Comparison of ENCODE assay signal across 29 cellular contexts in genomic region chr2:83874066-83874465, GRCh38.
"Had no signal": no experiment of that assay in that cellular context is flagged by ENCODE, and none has a peak within 500 bp of the region (broad histone marks: within the 10 kb centered on the region; RNA-seq: fewer than 3 reads in every experiment).

No MANE protein-coding gene starts in this region.

- H3K27me3 Mint-ChIP-seq: activated CD4-positive, alpha-beta memory T cell treated with anti-CD3 and anti-CD28 coated beads for 36 hours; activated CD4-positive, alpha-beta T cell treated with anti-CD3 and anti-CD28 coated beads for 36 hours; activated CD4-positive, alpha-beta T cell treated with anti-CD3 and anti-CD28 coated beads, Interleukin-2, amount 10 ng/mL, durations not matched to agents 24 days and 14 days; activated CD8-positive, alpha-beta memory T cell treated with anti-CD3 and anti-CD28 coated beads, Interleukin-2, amount 10 ng/mL, durations not matched to agents 7 days and 5 days; activated naive CD4-positive, alpha-beta T cell treated with anti-CD3 and anti-CD28 coated beads, Interleukin-2, amount 50 U/mL, for 24 hours; activated naive CD8-positive, alpha-beta T cell treated with anti-CD3 and anti-CD28 coated beads for 36 hours; activated naive CD8-positive, alpha-beta T cell treated with anti-CD3 and anti-CD28 coated beads, Interleukin-2, amount 50 U/mL, for 24 hours had no signal

- H3K4me3 Mint-ChIP-seq: activated CD4-positive, alpha-beta memory T cell treated with anti-CD3 and anti-CD28 coated beads for 36 hours; activated CD4-positive, alpha-beta T cell treated with anti-CD3 and anti-CD28 coated beads for 36 hours; activated CD4-positive, alpha-beta T cell treated with anti-CD3 and anti-CD28 coated beads, Interleukin-2, amount 10 ng/mL, durations not matched to agents 24 days and 14 days; activated CD8-positive, alpha-beta memory T cell treated with anti-CD3 and anti-CD28 coated beads, Interleukin-2, amount 10 ng/mL, durations not matched to agents 7 days and 5 days; activated CD8-positive, alpha-beta T cell treated with anti-CD3 and anti-CD28 coated beads, Interleukin-2, amount 10 ng/mL, durations not matched to agents 7 days and 5 days; activated naive CD4-positive, alpha-beta T cell treated with anti-CD3 and anti-CD28 coated beads for 36 hours; activated naive CD4-positive, alpha-beta T cell treated with anti-CD3 and anti-CD28 coated beads, Interleukin-2, amount 50 U/mL, for 24 hours; activated naive CD8-positive, alpha-beta T cell treated with anti-CD3 and anti-CD28 coated beads for 36 hours; activated naive CD8-positive, alpha-beta T cell treated with anti-CD3 and anti-CD28 coated beads, Interleukin-2, amount 50 U/mL, for 24 hours; activated T-helper 1 cell treated with anti-CD3 and anti-CD28 coated beads, Interleukin-12 subunit alpha, Interleukin-12 subunit beta, Interleukin-2, Interleukin-4 antibody, amounts not matched to agents 30 ng/mL and 10 ng/mL and 1 ng/mL, durations not matched to agents 14 hours and 24 hours and 36 hours had no signal

- H3K27ac Mint-ChIP-seq: activated CD4-positive, alpha-beta memory T cell treated with anti-CD3 and anti-CD28 coated beads for 36 hours; activated CD4-positive, alpha-beta T cell treated with anti-CD3 and anti-CD28 coated beads for 36 hours; activated CD4-positive, alpha-beta T cell treated with anti-CD3 and anti-CD28 coated beads, Interleukin-2, amount 10 ng/mL, durations not matched to agents 24 days and 14 days; activated CD8-positive, alpha-beta memory T cell treated with anti-CD3 and anti-CD28 coated beads, Interleukin-2, amount 10 ng/mL, durations not matched to agents 7 days and 5 days; activated CD8-positive, alpha-beta T cell treated with anti-CD3 and anti-CD28 coated beads, Interleukin-2, amount 10 ng/mL, durations not matched to agents 7 days and 5 days; activated naive CD4-positive, alpha-beta T cell treated with anti-CD3 and anti-CD28 coated beads for 36 hours; activated naive CD4-positive, alpha-beta T cell treated with anti-CD3 and anti-CD28 coated beads, Interleukin-2, amount 50 U/mL, for 24 hours; activated naive CD8-positive, alpha-beta T cell treated with anti-CD3 and anti-CD28 coated beads for 36 hours; activated naive CD8-positive, alpha-beta T cell treated with anti-CD3 and anti-CD28 coated beads, Interleukin-2, amount 50 U/mL, for 24 hours; activated T-helper 1 cell treated with anti-CD3 and anti-CD28 coated beads, Interleukin-12 subunit alpha, Interleukin-12 subunit beta, Interleukin-2, Interleukin-4 antibody, amounts not matched to agents 30 ng/mL and 10 ng/mL and 1 ng/mL, durations not matched to agents 14 hours and 24 hours and 36 hours; activated T-helper 2 cell treated with anti-CD3 and anti-CD28 coated beads, Interferon-gamma antibody, Interleukin-2, Interleukin-4, amounts not matched to agents 10 μg/mL and 5 μg/mL and 100 μg/mL, durations not matched to agents 14 hours and 24 hours and 36 hours had no signal

- H3K4me1 ChIP-seq: adrenal gland, body of pancreas, colonic mucosa, esophagus squamous epithelium, gastroesophageal sphincter had no signal

- H3K36me3 Mint-ChIP-seq: activated CD4-positive, alpha-beta memory T cell treated with anti-CD3 and anti-CD28 coated beads for 36 hours; activated CD8-positive, alpha-beta memory T cell treated with anti-CD3 and anti-CD28 coated beads, Interleukin-2, amount 10 ng/mL, durations not matched to agents 7 days and 5 days; activated naive CD4-positive, alpha-beta T cell treated with anti-CD3 and anti-CD28 coated beads, Interleukin-2, amount 50 U/mL, for 24 hours had no signal

- H3K4me3 ChIP-seq: adrenal gland, body of pancreas, colonic mucosa, esophagus squamous epithelium, gastroesophageal sphincter had no signal

- H3K27me3 ChIP-seq: adrenal gland, body of pancreas, colonic mucosa, esophagus squamous epithelium, gastroesophageal sphincter had no signal

- DNase-seq: activated CD4-positive, alpha-beta memory T cell treated with anti-CD3 and anti-CD28 coated beads for 36 hours; activated CD4-positive, alpha-beta T cell treated with anti-CD3 and anti-CD28 coated beads for 36 hours; activated CD4-positive, alpha-beta T cell treated with anti-CD3 and anti-CD28 coated beads, Interleukin-2, amount 10 ng/mL, durations not matched to agents 24 days and 14 days; activated CD4-positive, CD25-positive, alpha-beta regulatory T cell; activated CD4-positive, CD25-positive, alpha-beta regulatory T cell treated with anti-CD3 and anti-CD28 coated beads, Interleukin-2, amount 50 U/mL, for 72 hours; activated CD8-positive, alpha-beta memory T cell treated with anti-CD3 and anti-CD28 coated beads, Interleukin-2, amount 10 ng/mL, durations not matched to agents 7 days and 5 days; activated CD8-positive, alpha-beta memory T cell treated with anti-CD3 and anti-CD28 coated beads, Interleukin-2, amount 50 U/mL, for 4 hours; activated CD8-positive, alpha-beta T cell treated with anti-CD3 and anti-CD28 coated beads, Interleukin-2, amount 10 ng/mL, durations not matched to agents 7 days and 5 days; activated effector memory CD4-positive, alpha-beta T cell treated with anti-CD3 and anti-CD28 coated beads, Interleukin-2, amount 50 U/mL, for 16 hours; activated naive CD4-positive, alpha-beta T cell treated with anti-CD3 and anti-CD28 coated beads for 36 hours; activated naive CD8-positive, alpha-beta T cell treated with anti-CD3 and anti-CD28 coated beads for 36 hours; activated naive CD8-positive, alpha-beta T cell treated with anti-CD3 and anti-CD28 coated beads, Interleukin-2, amount 50 U/mL, for 24 hours; activated T-cell treated with anti-CD3 and anti-CD28 coated beads, Interleukin-2, amount 50 U/mL, for 1 hour; activated T-cell treated with anti-CD3 and anti-CD28 coated beads, Interleukin-2, amount 50 U/mL, for 48 hours; adrenal gland; amygdala; aorta; body of pancreas; caudate nucleus; colonic mucosa; effector CD8-positive, alpha-beta T cell; esophagus squamous epithelium; foreskin melanocyte; T-helper 2 cell had no signal

- H3K4me1 Mint-ChIP-seq: activated CD4-positive, alpha-beta T cell treated with anti-CD3 and anti-CD28 coated beads for 36 hours; activated CD4-positive, alpha-beta T cell treated with anti-CD3 and anti-CD28 coated beads, Interleukin-2, amount 10 ng/mL, durations not matched to agents 24 days and 14 days; activated CD8-positive, alpha-beta memory T cell treated with anti-CD3 and anti-CD28 coated beads, Interleukin-2, amount 10 ng/mL, durations not matched to agents 7 days and 5 days; activated naive CD4-positive, alpha-beta T cell treated with anti-CD3 and anti-CD28 coated beads, Interleukin-2, amount 50 U/mL, for 24 hours; activated naive CD8-positive, alpha-beta T cell treated with anti-CD3 and anti-CD28 coated beads for 36 hours; activated naive CD8-positive, alpha-beta T cell treated with anti-CD3 and anti-CD28 coated beads, Interleukin-2, amount 50 U/mL, for 24 hours had no signal

- ATAC-seq: activated CD4-positive, alpha-beta T cell treated with anti-CD3 and anti-CD28 coated beads for 36 hours; activated CD8-positive, alpha-beta memory T cell treated with anti-CD3 and anti-CD28 coated beads, Interleukin-2, amount 10 ng/mL, durations not matched to agents 7 days and 5 days; activated CD8-positive, alpha-beta T cell treated with anti-CD3 and anti-CD28 coated beads, Interleukin-2, amount 10 ng/mL, durations not matched to agents 7 days and 5 days; activated naive CD8-positive, alpha-beta T cell treated with anti-CD3 and anti-CD28 coated beads, Interleukin-2, amount 50 U/mL, for 24 hours; body of pancreas; gastroesophageal sphincter had no signal

- H3K9me3 ChIP-seq: adrenal gland, body of pancreas, colonic mucosa had no signal

- H3K27ac ChIP-seq: adrenal gland, body of pancreas, colonic mucosa, epithelial cell of prostate, esophagus squamous epithelium, gastroesophageal sphincter had no signal

- H3K36me3 ChIP-seq: adrenal gland, colonic mucosa, esophagus squamous epithelium, gastroesophageal sphincter had no signal
